Comparison of ENCODE assay signal across 23 cellular contexts in genomic region chr15:63444607-63445006, GRCh38.
"Had no signal": no experiment of that assay in that cellular context is flagged by ENCODE, and none has a peak within 500 bp of the region (broad histone marks: within the 10 kb centered on the region; RNA-seq: fewer than 3 reads in every experiment).

No MANE protein-coding gene starts in this region.

- H3K4me3 ChIP-seq: esophagus muscularis mucosa, gastroesophageal sphincter, left ventricle myocardium inferior, lung, psoas muscle, sigmoid colon, skin epidermis, stomach, thoracic aorta had no signal

- H3K36me3 Mint-ChIP-seq: naive B cell had no signal

- H3K36me3 ChIP-seq: esophagus muscularis mucosa, gastroesophageal sphincter, left ventricle myocardium inferior, sigmoid colon, stomach, thoracic aorta had no signal

- FAIRE-seq: endometrium had no signal

- H3K4me3 Mint-ChIP-seq: nephron progenitor cell had no signal

- H3K27me3 ChIP-seq: esophagus muscularis mucosa, gastroesophageal sphincter, sigmoid colon, stomach had no signal

- H3K9me3 Mint-ChIP-seq: naive B cell, nephron progenitor cell had no signal

- H3K27ac ChIP-seq: epithelial cell of prostate, esophagus muscularis mucosa, gastroesophageal sphincter, left ventricle myocardium inferior, psoas muscle, sigmoid colon, skin epidermis, stomach, thoracic aorta had no signal

- ATAC-seq: gastroesophageal sphincter, psoas muscle had no signal

- H3K27ac Mint-ChIP-seq: nephron progenitor cell had no signal

- H3K4me1 ChIP-seq: left ventricle myocardium inferior, psoas muscle had no signal

- H3K9me3 ChIP-seq: esophagus muscularis mucosa, gastroesophageal sphincter, left ventricle myocardium inferior, psoas muscle, sigmoid colon, stomach, thoracic aorta had no signal

- DNase-seq: effector memory CD4-positive, alpha-beta T cell; foreskin fibroblast; glutamatergic neuron; islet precursor cell; left ventricle myocardium inferior; mesenchymal stem cell; naive B cell; nephron progenitor cell; psoas muscle; retina; sigmoid colon; stimulated activated CD4-positive, alpha-beta T cell treated with anti-CD3 and anti-CD28 coated beads, Interleukin-12 subunit alpha, Interleukin-12 subunit beta, amount 100 ng/mL, for 4 hours; stimulated activated naive CD4-positive, alpha-beta T cell; stomach; substantia nigra; trophoblast cell had no signal
